ENCODE assay signal across 21 cellular contexts in genomic region chr1:185342672-185343259, GRCh38.
"Had no signal": no experiment of that assay in that cellular context is flagged by ENCODE, and none has a peak within 500 bp of the region (broad histone marks: within the 10 kb centered on the region; RNA-seq: fewer than 3 reads in every experiment).

No MANE protein-coding gene starts in this region.

- H3K36me3 ChIP-seq: heart right ventricle, neutrophil, ovary, stomach, thoracic aorta, upper lobe of left lung had no signal

- H3K36me3 Mint-ChIP-seq: activated CD4-positive, alpha-beta memory T cell treated with anti-CD3 and anti-CD28 coated beads for 36 hours; brain; stimulated activated effector memory CD8-positive, alpha-beta T cell treated with anti-CD3 and anti-CD28 coated beads, Interleukin-12 subunit alpha, Interleukin-12 subunit beta, amount 100 ng/mL, for 72 hours had no signal

- H3K4me3 Mint-ChIP-seq: activated CD4-positive, alpha-beta memory T cell treated with anti-CD3 and anti-CD28 coated beads for 36 hours; activated naive CD8-positive, alpha-beta T cell treated with anti-CD3 and anti-CD28 coated beads, Interleukin-2, amount 50 U/mL, for 24 hours; brain; nephron; stimulated activated effector memory CD8-positive, alpha-beta T cell treated with anti-CD3 and anti-CD28 coated beads, Interleukin-12 subunit alpha, Interleukin-12 subunit beta, amount 100 ng/mL, for 72 hours had no signal

- H3K27me3 Mint-ChIP-seq: activated CD4-positive, alpha-beta memory T cell treated with anti-CD3 and anti-CD28 coated beads for 36 hours; activated naive CD8-positive, alpha-beta T cell treated with anti-CD3 and anti-CD28 coated beads, Interleukin-2, amount 50 U/mL, for 24 hours; brain had no signal

- H3K9me3 ChIP-seq: heart right ventricle, neutrophil, ovary, stomach, thoracic aorta, upper lobe of left lung had no signal

- H3K27me3 ChIP-seq: heart right ventricle, neutrophil, ovary, stomach, upper lobe of left lung had no signal

- H3K4me3 ChIP-seq: heart right ventricle, ovary, skin epidermis, stomach, thoracic aorta, upper lobe of left lung had no signal

- H3K9me3 Mint-ChIP-seq: activated CD4-positive, alpha-beta memory T cell treated with anti-CD3 and anti-CD28 coated beads for 36 hours; brain; nephron; stimulated activated effector memory CD8-positive, alpha-beta T cell treated with anti-CD3 and anti-CD28 coated beads, Interleukin-12 subunit alpha, Interleukin-12 subunit beta, amount 100 ng/mL, for 72 hours had no signal

- H3K4me1 Mint-ChIP-seq: brain, nephron had no signal

- H3K27ac ChIP-seq: epithelial cell of prostate, heart right ventricle, neutrophil, stomach, thoracic aorta, upper lobe of left lung had no signal

- H3K27ac Mint-ChIP-seq: activated CD4-positive, alpha-beta memory T cell treated with anti-CD3 and anti-CD28 coated beads for 36 hours; activated naive CD8-positive, alpha-beta T cell treated with anti-CD3 and anti-CD28 coated beads, Interleukin-2, amount 50 U/mL, for 24 hours; brain; nephron; stimulated activated effector memory CD8-positive, alpha-beta T cell treated with anti-CD3 and anti-CD28 coated beads, Interleukin-12 subunit alpha, Interleukin-12 subunit beta, amount 100 ng/mL, for 72 hours had no signal

- DNase-seq: activated CD4-positive, alpha-beta memory T cell treated with anti-CD3 and anti-CD28 coated beads for 36 hours; activated CD4-positive, alpha-beta T cell treated with anti-CD3 and anti-CD28 coated beads for 4 hours; activated CD4-positive, CD25-positive, alpha-beta regulatory T cell; activated gamma-delta T cell; activated naive CD4-positive, alpha-beta T cell treated with anti-CD3 and anti-CD28 coated beads, Interleukin-2, amount 50 U/mL, for 16 hours; activated naive CD8-positive, alpha-beta T cell treated with anti-CD3 and anti-CD28 coated beads, Interleukin-2, amount 50 U/mL, for 24 hours; heart right ventricle; islet precursor cell; left cardiac atrium; ovary; right cardiac atrium; stimulated activated CD4-positive, alpha-beta T cell treated with anti-CD3 and anti-CD28 coated beads, Interleukin-1b, Interleukin-23, amount 100 ng/mL, for 48 hours; stomach; upper lobe of left lung had no signal

- ATAC-seq: activated naive CD8-positive, alpha-beta T cell treated with anti-CD3 and anti-CD28 coated beads, Interleukin-2, amount 50 U/mL, for 24 hours; heart right ventricle; left cardiac atrium; right cardiac atrium; stimulated activated effector memory CD8-positive, alpha-beta T cell treated with anti-CD3 and anti-CD28 coated beads, Interleukin-12 subunit alpha, Interleukin-12 subunit beta, amount 100 ng/mL, for 72 hours had no signal
